In the genomic region with DNA sequence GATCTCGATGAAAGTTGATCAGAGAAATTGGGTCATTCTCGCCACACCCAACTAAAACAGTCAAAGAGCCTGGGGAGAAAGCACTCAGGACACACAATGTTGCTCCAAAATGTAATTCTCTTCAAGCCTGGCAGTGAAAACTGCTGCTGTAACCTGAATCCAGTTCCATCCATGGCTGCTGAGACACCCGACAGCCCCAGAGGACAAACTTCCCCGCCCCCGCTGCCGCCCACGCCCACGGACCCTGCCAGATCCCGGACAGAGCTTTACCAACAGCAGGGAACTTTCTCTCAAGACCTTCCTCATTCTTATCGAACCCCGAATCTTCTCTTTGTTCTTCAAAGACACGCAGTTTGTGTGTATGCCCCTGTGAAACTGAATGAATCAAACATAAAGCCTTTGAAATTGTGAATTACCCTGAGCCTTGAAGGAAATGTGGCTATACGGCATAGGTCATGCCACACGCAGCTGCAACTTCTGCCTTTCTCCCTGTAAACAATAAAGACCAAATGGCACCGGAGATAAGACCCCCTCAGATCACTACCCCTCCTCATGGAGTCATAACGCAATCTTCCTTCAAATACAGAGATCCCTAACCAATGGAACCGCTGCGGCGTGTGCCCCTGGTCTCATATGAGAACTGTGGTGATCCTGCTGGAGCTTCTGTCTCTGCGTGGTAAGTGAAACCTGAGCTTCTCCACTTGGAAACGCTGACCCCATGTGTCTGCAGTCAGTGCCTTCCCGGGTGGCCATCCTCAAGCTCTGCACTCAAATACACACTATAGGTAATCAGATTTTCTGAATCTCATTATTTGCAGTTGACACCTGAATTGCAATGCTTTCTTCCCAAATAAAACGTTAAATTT, we compare ENCODE assay signal across 9 cellular contexts. TPM values are rescaled to one million over a fixed set of nuclear protein-coding genes. Genes with fewer than 3 reads are reported as not detected.
A peak's percentile ranks its signal among the peaks of the same experiment; 100 is the strongest.
DNase-seq lines count a peak whose midpoint lies in the region; ATAC-seq and TF ChIP-seq lines count a peak whose summit lies in the region.
"Had no signal": no experiment of that assay in that cellular context is flagged by ENCODE, and none has a peak within 500 bp of the region (broad histone marks: within the 10 kb centered on the region; RNA-seq: fewer than 3 reads in every experiment).

No MANE protein-coding gene starts in this region.

- H3K79me2 ChIP-seq in HCT116 (ENCODE audit: insufficient read depth, low read length) = no peaks in the 10 kb centered on the region
- peaks cover 8% of the 10 kb centered on the region for H3K79me2 ChIP-seq in parathyroid adenoma

- H4K20me1 ChIP-seq in HCT116 (ENCODE audit: insufficient read depth) = no peaks in the 10 kb centered on the region

- H3K27me3 Mint-ChIP-seq in WTC11 (ENCODE audit: low read depth) = peaks cover 67% of the 10 kb centered on the region

- TF ChIP-seq CTCF in HCT116 (IDR thresholded peaks at IDR 0.05 in 2 of 3, conservative IDR thresholded peaks at IDR 0.05 in 1 of 3; ENCODE audit: borderline replicate concordance in 1 of 3, insufficient read depth in 1 of 3, low read depth in 2 of 3, low read length in 2 of 3) = no peak
- no peak for TF ChIP-seq CTCF in WTC11 (IDR thresholded peaks at IDR 0.05)
- no peak for TF ChIP-seq CTCF in parathyroid adenoma (IDR thresholded peaks at IDR 0.05)

- no peaks in the 10 kb centered on the region for H3K36me3 ChIP-seq in HCT116 (ENCODE audit: control insufficient read depth in 1 of 2, insufficient read depth in 2 of 2, low read length in 2 of 2)
- no peaks in the 10 kb centered on the region for H3K36me3 ChIP-seq in parathyroid adenoma (ENCODE audit: control insufficient read depth, insufficient read depth, low read length)
- H3K36me3 ChIP-seq: uterus had no signal

- no peak for TF ChIP-seq RAD21 in HCT116 (IDR thresholded peaks at IDR 0.05; ENCODE audit: low read depth)

- intact Hi-C loops in HCT116 (cut with micrococcal nuclease) = no loop called here

- POLR2A ChIA-PET in HCT116 (lab: Charles Lee) (interaction anchor here (0.6 kb wide), 1 partner anchor 295 kb away, joined by 4 read pairs; no protein-coding TSS in a partner anchor), WTC11 (lab: Charles Lee) (interaction anchor here (0.7 kb wide), 1 partner anchor 156 kb away, joined by 5 read pairs; no protein-coding TSS in a partner anchor)

- H3K27ac Mint-ChIP-seq in WTC11 = no peak overlapping the region

- H3K4me3 ChIP-seq in HCT116 (replicated peaks in 1 of 2; ENCODE audit: low read depth in 1 of 2, low read length in 2 of 2) (peak overlapping the region; percentile 32 to 33), parathyroid adenoma (ENCODE audit: low read depth, low read length) (peak overlapping the region; percentile 23)

- peaks cover 19% of the 10 kb centered on the region for H3K4me1 Mint-ChIP-seq in WTC11

- peaks cover 28% of the 10 kb centered on the region for H3K9me3 Mint-ChIP-seq in WTC11

- peaks cover 8% of the 10 kb centered on the region; the same call in 1 of the 2 replicates for H3K27me3 ChIP-seq in HCT116 (ENCODE audit: insufficient read depth, low read length)
- H3K27me3 ChIP-seq in parathyroid adenoma (ENCODE audit: control insufficient read depth, insufficient read depth, low read length) = no peaks in the 10 kb centered on the region
- H3K27me3 ChIP-seq: uterus had no signal

- CTCF ChIA-PET in HCT116 (lab: Charles Lee) = no interaction called here
- CTCF ChIA-PET in WTC11 (lab: Charles Lee) = interaction anchor here (0.7 to 0.9 kb wide), 3 partner anchors 16 to 81 kb away, joined by 3 to 6 read pairs (median 4); no protein-coding TSS in a partner anchor

- ATAC-seq in HCT116 = peak; percentile 20; the same call in 1 of the 2 replicates
- ATAC-seq in WTC11 = peak; percentile 53
- no peak for ATAC-seq in GM21717 (IDR thresholded peaks at IDR 0.05; ENCODE audit: unreplicated experiment)
- ATAC-seq in HG03565 (IDR thresholded peaks at IDR 0.05; ENCODE audit: unreplicated experiment) = no peak

- TF ChIP-seq POLR2A in HCT116 (IDR thresholded peaks at IDR 0.05; ENCODE audit: borderline replicate concordance, extremely low read depth, insufficient read depth, insufficient read length) = no peak

- BruUV-seq in HCT116 (replicated peaks; lab: Mats Ljungman, UMichigan) = no TSS peak

- H2AFZ ChIP-seq in HCT116 (ENCODE audit: low read depth, low read length, poor library complexity, severe bottlenecking) (peak overlapping the region; percentile 68), parathyroid adenoma (peak overlapping the region; percentile 70)

- H3K9me2 ChIP-seq in HCT116 (ENCODE audit: insufficient read depth) = no peaks in the 10 kb centered on the region

- H3K9ac ChIP-seq in HCT116 (ENCODE audit: low read length) = peak overlapping the region; percentile 47
- H3K9ac ChIP-seq in parathyroid adenoma = no peak overlapping the region

- RAD21 ChIA-PET in HCT116 (lab: Charles Lee; ENCODE audit: low non-redundant PET in 1 of 2, low total read pairs in 2 of 2, uncharacterized antibody in 2 of 2, unreplicated experiment in 2 of 2) = no interaction called here

- no peaks in the 10 kb centered on the region for H3K9me3 ChIP-seq in HCT116 (ENCODE audit: control insufficient read depth in 1 of 2, insufficient read depth in 1 of 2, low read depth in 1 of 2, low read length in 2 of 2)
- no peaks in the 10 kb centered on the region for H3K9me3 ChIP-seq in parathyroid adenoma (ENCODE audit: control insufficient read depth, low read length)
- H3K9me3 ChIP-seq: uterus had no signal

- H3K4me1 ChIP-seq in HCT116 (ENCODE audit: control insufficient read depth in 1 of 2, insufficient read depth in 2 of 2, low read length in 2 of 2) = peaks cover 6 to 21% of the 10 kb centered on the region in 2 experiments; a peak in 3 of 4 replicates
- no peaks in the 10 kb centered on the region for H3K4me1 ChIP-seq in parathyroid adenoma
- H3K4me1 ChIP-seq: uterus had no signal

- H3K27ac ChIP-seq in HCT116 (ENCODE audit: low read depth, low read length) = no peak overlapping the region
- peak overlapping the region; percentile 39 for H3K27ac ChIP-seq in parathyroid adenoma
- H3K27ac ChIP-seq: uterus had no signal

- no peaks in the 10 kb centered on the region; the same call in 1 of the 2 replicates for H3K36me3 Mint-ChIP-seq in WTC11

- H3K4me2 ChIP-seq in HCT116 (ENCODE audit: low read length) (peak overlapping the region; percentile 69), parathyroid adenoma (ENCODE audit: low read length) (peak overlapping the region; percentile 39)

- DNase-seq in AG08395 (ENCODE audit: low spot score) (peak; percentile 57), HCT116 (ENCODE audit: low read depth, low spot score) (no peak), WTC11 (ENCODE audit: low spot score) (no peak), fibroblast of gingiva (ENCODE audit: low read depth) (peak; percentile 25), NCI-H2196 (lab: John Stamatoyannopoulos, UW; ENCODE audit: unreplicated experiment) (no peak)

- H3K4me3 Mint-ChIP-seq in WTC11 = peak overlapping the region; percentile 23

TF ChIP-seq in HCT116, 20 proteins besides CTCF, POLR2A, EP300 and RAD21:
- TF ChIP-seq JUND (IDR thresholded peaks at IDR 0.05) = no peak
- no peak for TF ChIP-seq EZH2 (IDR thresholded peaks at IDR 0.05)
- no peak for TF ChIP-seq SRF (IDR thresholded peaks at IDR 0.05; ENCODE audit: low read depth)
- no peak for TF ChIP-seq TCF7L2 (IDR thresholded peaks at IDR 0.05; ENCODE audit: borderline replicate concordance, extremely low read depth, insufficient read depth, insufficient read length)
- no peak for TF ChIP-seq EZH2phosphoT487 (IDR thresholded peaks at IDR 0.05; ENCODE audit: borderline replicate concordance)
- no peak for TF ChIP-seq ZNF274 (IDR thresholded peaks at IDR 0.05; ENCODE audit: low read depth, low read length)

TF ChIP-seq in WTC11, 78 proteins besides CTCF, POLR2A, EP300 and RAD21:
- TF ChIP-seq CREB1 (CRISPR knock-in tag; IDR thresholded peaks at IDR 0.05) (no peak), RELA (CRISPR knock-in tag; IDR thresholded peaks at IDR 0.05; ENCODE audit: borderline replicate concordance) (no peak), RORB (CRISPR knock-in tag; IDR thresholded peaks at IDR 0.05) (no peak), FOXK1 (CRISPR knock-in tag; IDR thresholded peaks at IDR 0.05) (no peak)
- TF ChIP-seq, protein P1, sequence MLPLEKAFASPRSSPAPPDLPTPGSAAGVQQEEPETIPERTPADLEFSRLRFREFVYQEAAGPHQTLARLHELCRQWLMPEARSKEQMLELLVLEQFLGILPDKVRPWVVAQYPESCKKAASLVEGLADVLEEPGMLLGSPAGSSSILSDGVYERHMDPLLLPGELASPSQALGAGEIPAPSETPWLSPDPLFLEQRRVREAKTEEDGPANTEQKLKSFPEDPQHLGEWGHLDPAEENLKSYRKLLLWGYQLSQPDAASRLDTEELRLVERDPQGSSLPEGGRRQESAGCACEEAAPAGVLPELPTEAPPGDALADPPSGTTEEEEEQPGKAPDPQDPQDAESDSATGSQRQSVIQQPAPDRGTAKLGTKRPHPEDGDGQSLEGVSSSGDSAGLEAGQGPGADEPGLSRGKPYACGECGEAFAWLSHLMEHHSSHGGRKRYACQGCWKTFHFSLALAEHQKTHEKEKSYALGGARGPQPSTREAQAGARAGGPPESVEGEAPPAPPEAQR (CRISPR knock-in tag; IDR thresholded peaks at IDR 0.05) = no peak

RNA-seq across cellular contexts. Expression of a gene that starts 4.8 kb away (rescaled TPM):
- total RNA-seq in HCT116 (2021; ENCODE audit: unreplicated experiment) = 158 TPM
- polyA plus RNA-seq in HCT116 (2012) = 131 and 133 TPM in 2 replicates
- 135 to 150 TPM (median 140 TPM) in 3 replicates for total RNA-seq in WTC11 (2021)

Comparison
In these comparisons a context has a peak if more than half of its experiments do, and no peak if none do; other contexts are left out.
1. DNase-seq: peak in AG08395 (single experiment) and fibroblast of gingiva (single experiment); none in HCT116 (single experiment), WTC11 (single experiment) and NCI-H2196 (single experiment).
2. ATAC-seq: peak in HCT116 (single experiment) and WTC11 (single experiment); none in GM21717 (single experiment) and HG03565 (single experiment).